ENCODE assay signal across 19 cellular contexts in genomic region chr18:69894467-69894866, GRCh38. TPM values are rescaled to one million over a fixed set of nuclear protein-coding genes. Genes with fewer than 3 reads are reported as not detected.
"Had no signal": no experiment of that assay in that cellular context is flagged by ENCODE, and none has a peak within 500 bp of the region (broad histone marks: within the 10 kb centered on the region; RNA-seq: fewer than 3 reads in every experiment).

No MANE protein-coding gene starts in this region.

- H3K36me3 ChIP-seq: esophagus muscularis mucosa, heart right ventricle, left ventricle myocardium inferior, neural progenitor cell, tibial artery had no signal

- H3K4me3 ChIP-seq: esophagus muscularis mucosa, heart right ventricle, left ventricle myocardium inferior, neural progenitor cell, tibial artery had no signal

- ATAC-seq: heart right ventricle had no signal

- H3K9me3 ChIP-seq: esophagus muscularis mucosa, heart right ventricle, left ventricle myocardium inferior, SK-N-SH, tibial artery had no signal

- H3K36me3 Mint-ChIP-seq: neural progenitor cell had no signal

- H3K4me3 Mint-ChIP-seq: neural progenitor cell had no signal

- H3K9ac ChIP-seq: neural progenitor cell, SK-N-SH had no signal

- H3K27me3 ChIP-seq: esophagus muscularis mucosa, heart right ventricle, neural progenitor cell, tibial artery had no signal

- DNase-seq: activated CD4-positive, CD25-positive, alpha-beta regulatory T cell treated with anti-CD3 and anti-CD28 coated beads, Interleukin-2, amount 50 U/mL, for 72 hours; activated T-cell treated with anti-CD3 and anti-CD28 coated beads, Interleukin-2, amount 50 U/mL, for 1 hour; effector CD4-positive, alpha-beta T cell; heart right ventricle; kidney glomerular epithelial cell; left ventricle myocardium inferior; mammary epithelial cell; SK-N-SH; stimulated activated CD4-positive, alpha-beta T cell treated with anti-CD3 and anti-CD28 coated beads, Interleukin-12 subunit alpha, Interleukin-12 subunit beta, amount 100 ng/mL, for 4 hours; stimulated activated CD4-positive, alpha-beta T cell treated with anti-CD3 and anti-CD28 coated beads, Interleukin-1b, Interleukin-23, amount 100 ng/mL, for 48 hours; stimulated activated CD8-positive, alpha-beta memory T cell treated with anti-CD3 and anti-CD28 coated beads, Interleukin-4, amount 100 ng/mL, for 48 hours; stimulated activated naive CD4-positive, alpha-beta T cell treated with Interleukin-2 at 50 U/mL for 16 hours; substantia nigra; tibial artery had no signal

- H3K4me2 ChIP-seq: neural progenitor cell, SK-N-SH had no signal

- H3K27ac Mint-ChIP-seq: neural progenitor cell, progenitor cell of endocrine pancreas had no signal

- H3K27ac ChIP-seq: esophagus muscularis mucosa, heart right ventricle, left ventricle myocardium inferior, neural progenitor cell, tibial artery, VCaP had no signal

- H3K27me3 Mint-ChIP-seq: progenitor cell of endocrine pancreas had no signal

- H3K4me1 Mint-ChIP-seq: neural progenitor cell had no signal

- H3K4me1 ChIP-seq: esophagus muscularis mucosa, left ventricle myocardium inferior, neural progenitor cell, tibial artery had no signal

- H2AFZ ChIP-seq: neural progenitor cell had no signal

RNA-seq across cellular contexts. Expression of gene CD226, which starts 53.2 kb away (rescaled TPM):
- polyA plus RNA-seq: endothelial cell of umbilical vein had no signal
